Comparison of ENCODE assay signal across 1 cellular context in the genomic region with DNA sequence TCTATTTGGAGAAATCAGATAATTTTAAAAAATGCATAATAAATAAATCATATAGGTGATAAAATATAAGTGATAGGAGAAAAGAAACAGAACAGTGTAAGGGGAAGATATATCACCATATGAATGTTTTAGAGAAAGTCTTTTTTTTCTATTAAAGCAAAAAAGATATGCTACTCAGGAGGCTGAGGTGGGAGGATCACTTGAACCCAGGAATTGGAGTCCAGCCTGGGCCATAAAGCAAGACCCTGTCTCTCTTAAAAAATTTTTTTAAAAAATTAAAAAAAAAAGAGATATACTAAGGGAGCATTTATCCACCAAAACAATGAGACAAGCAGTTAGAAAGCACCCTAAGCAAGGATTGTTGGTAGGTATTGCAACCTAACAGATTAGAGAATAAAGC.
TF ChIP-seq lines count a peak whose summit lies in the region.

No MANE protein-coding gene starts in this region.

TF ChIP-seq in endothelial cell of umbilical vein, 7 proteins besides CTCF, POLR2A, EP300 and RAD21:
- TF ChIP-seq JUN (IDR thresholded peaks at IDR 0.05; ENCODE audit: borderline replicate concordance, insufficient read depth, insufficient read length, low read depth) (no peak), EZH2 (IDR thresholded peaks at IDR 0.05; ENCODE audit: borderline replicate concordance, low read depth, low read length, severe bottlenecking) (no peak), MYC (IDR thresholded peaks at IDR 0.05; ENCODE audit: low read depth, low read length) (no peak), FOS (IDR thresholded peaks at IDR 0.05; ENCODE audit: borderline replicate concordance, insufficient read depth, low read length) (no peak), POLR2AphosphoS5 (IDR thresholded peaks at IDR 0.05; ENCODE audit: insufficient read depth, low read depth, low read length) (no peak), GATA2 (IDR thresholded peaks at IDR 0.05; ENCODE audit: insufficient read depth, insufficient read length, low read depth, low read length) (no peak)
- TF ChIP-seq, protein P1, sequence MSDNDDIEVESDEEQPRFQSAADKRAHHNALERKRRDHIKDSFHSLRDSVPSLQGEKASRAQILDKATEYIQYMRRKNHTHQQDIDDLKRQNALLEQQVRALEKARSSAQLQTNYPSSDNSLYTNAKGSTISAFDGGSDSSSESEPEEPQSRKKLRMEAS (IDR thresholded peaks at IDR 0.05; ENCODE audit: insufficient read depth, insufficient read length), result no peak
